Comparison of ENCODE assay signal across 20 cellular contexts in the genomic region with DNA sequence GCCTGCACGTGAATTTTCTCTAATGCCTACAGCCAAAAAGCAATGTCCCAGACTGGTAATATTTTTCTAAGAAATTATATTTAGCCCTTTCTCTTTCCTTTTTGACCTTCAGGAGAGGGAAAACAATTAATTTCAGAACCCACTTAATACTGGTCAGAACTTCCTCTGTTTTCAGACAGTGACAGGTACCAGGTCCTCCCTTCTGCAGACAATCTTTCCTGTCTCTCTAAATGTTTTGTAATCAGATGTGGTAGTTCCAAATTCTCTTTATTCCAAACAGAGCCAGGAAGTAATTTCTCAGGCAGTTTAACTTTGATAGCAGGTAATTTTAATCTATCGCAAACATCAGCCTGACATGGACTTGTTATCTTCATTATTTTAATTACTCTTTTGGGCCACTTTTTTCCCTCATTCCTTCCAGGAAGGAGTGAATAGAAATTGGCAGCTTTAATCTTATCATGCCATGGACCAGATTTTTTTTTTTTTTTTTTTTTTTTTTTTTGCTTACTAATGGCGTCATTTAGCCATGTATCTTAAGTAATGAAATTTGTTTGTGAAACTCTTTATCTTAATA.
"Had no signal": no experiment of that assay in that cellular context is flagged by ENCODE, and none has a peak within 500 bp of the region (broad histone marks: within the 10 kb centered on the region; RNA-seq: fewer than 3 reads in every experiment).

No MANE protein-coding gene starts in this region.

- ATAC-seq: HepG2, Panc1, PC-3 had no signal

- FAIRE-seq: HepG2 had no signal

- DNase-seq: IMR-90; Karpas-422; KG1; MG63; NCI-H1092; NCI-H1105 treated with DMSO at 0.1 percent for 48 hours; NCI-H1417 treated with DMSO at 0.1 percent for 48 hours; NCI-H146; NCI-H1694 treated with DMSO at 0.1 percent for 48 hours; NCI-H1930; NCI-H2107; NCI-H2227 treated with DMSO at 0.1 percent for 48 hours; NCI-H524; NCI-H526 treated with DMSO at 0.1 percent for 48 hours; NCI-H748 treated with DMSO at 0.1 percent for 48 hours; NK-92 treated with Interleukin-12 subunit alpha and Interleukin-12 subunit beta, amount 100 ng/mL, for 24 hours; PC-3; SHP77 had no signal

- H3K36me3 ChIP-seq: MG63 had no signal

- H3K4me3 ChIP-seq: MG63 had no signal

- H3K9me3 ChIP-seq: MG63 had no signal

- H3K27me3 ChIP-seq: MG63 had no signal
